In genomic region chr17:50188521-50189395, GRCh38 we compare ENCODE assay signal across 1 cellular context.
TF ChIP-seq lines count a peak whose summit lies in the region.

No MANE protein-coding gene starts in this region.

TF ChIP-seq in SK-N-SH, 30 proteins besides CTCF, POLR2A, EP300 and RAD21:
- TF ChIP-seq MAX (IDR thresholded peaks at IDR 0.05; ENCODE audit: low read depth) (no peak), PBX3 (IDR thresholded peaks at IDR 0.05) (no peak), NFIC (IDR thresholded peaks at IDR 0.05; ENCODE audit: borderline replicate concordance) (no peak), ELF1 (IDR thresholded peaks at IDR 0.05) (no peak), EZH2phosphoT487 (IDR thresholded peaks at IDR 0.05; ENCODE audit: borderline replicate concordance, low read depth) (no peak), TAF1 (IDR thresholded peaks at IDR 0.05; ENCODE audit: borderline replicate concordance, low read depth, low read length) (no peak), IRF3 (IDR thresholded peaks at IDR 0.05; ENCODE audit: low read depth, low read length) (no peak)
